1 cellular context compared by ENCODE assay signal in genomic region chrX:10634681-10635161, GRCh38.
TF ChIP-seq lines count a peak whose summit lies in the region.

No MANE protein-coding gene starts in this region.

TF ChIP-seq in SK-N-SH, 30 proteins besides CTCF, POLR2A, EP300 and RAD21 (continued from another document):
- peak; percentile 70; the same call in 1 of the 2 replicates for TF ChIP-seq TEAD4 (IDR thresholded peaks at IDR 0.05; ENCODE audit: borderline replicate concordance, insufficient read depth)
- TF ChIP-seq MAX (IDR thresholded peaks at IDR 0.05; ENCODE audit: low read depth), result peak; percentile 59; the same call in 1 of the 2 replicates
- TF ChIP-seq FOXM1 (IDR thresholded peaks at IDR 0.05; ENCODE audit: low read depth), result no peak
- TF ChIP-seq RXRA (IDR thresholded peaks at IDR 0.05; ENCODE audit: borderline replicate concordance, low read depth), result peak; percentile 9; the same call in 1 of the 2 replicates
- no peak for TF ChIP-seq ZBTB33 (IDR thresholded peaks at IDR 0.05; ENCODE audit: borderline replicate concordance, low read depth)
- no peak for TF ChIP-seq FOXJ3 (CRISPR knock-in tag; IDR thresholded peaks at IDR 0.05)
- no peak; the same call in 1 of the 2 replicates for TF ChIP-seq SIN3A (IDR thresholded peaks at IDR 0.05; ENCODE audit: borderline replicate concordance, low read depth, low read length)
- peak; percentile 87 for TF ChIP-seq JUND (IDR thresholded peaks at IDR 0.05)
- no peak for TF ChIP-seq EZH2phosphoT487 (IDR thresholded peaks at IDR 0.05; ENCODE audit: borderline replicate concordance, low read depth)
- TF ChIP-seq SMC3 (IDR thresholded peaks at IDR 0.05; ENCODE audit: low read depth, low read length), result no peak
TF ChIP-seq in SK-N-SH: peak in this region for 10.
